ENCODE assay signal across 8 cellular contexts in genomic region chr4:7335363-7336066, GRCh38.
DNase-seq lines count a peak whose midpoint lies in the region; ATAC-seq and TF ChIP-seq lines count a peak whose summit lies in the region.

No MANE protein-coding gene starts in this region.

- no peaks in the 10 kb centered on the region for H3K4me1 Mint-ChIP-seq in activated CD4-positive, alpha-beta T cell treated with anti-CD3 and anti-CD28 coated beads for 36 hours
- H3K4me1 Mint-ChIP-seq in natural killer cell, result peaks cover 0 to 4% of the 10 kb centered on the region in 2 donors

- no peaks in the 10 kb centered on the region for H3K27me3 Mint-ChIP-seq in activated CD4-positive, alpha-beta T cell treated with anti-CD3 and anti-CD28 coated beads for 36 hours
- H3K27me3 Mint-ChIP-seq in natural killer cell (ENCODE audit: low read depth in 2 of 2), result peaks cover 12 to 19% of the 10 kb centered on the region in 2 donors

- peak; percentile 82 for DNase-seq in activated CD4-positive, alpha-beta T cell treated with anti-CD3 and anti-CD28 coated beads for 36 hours
- DNase-seq in activated CD4-positive, alpha-beta T cell treated with anti-CD3 and anti-CD28 coated beads for 1 hour, result no peak
- DNase-seq in NAMALWA (ENCODE audit: low spot score) (peak; percentile 75), epithelial cell of proximal tubule (ENCODE audit: low read depth) (no peak), natural killer cell (peak; percentile 66), transverse colon (peak; percentile 59)
- peak; percentile 79 for DNase-seq in activated CD8-positive, alpha-beta memory T cell treated with anti-CD3 and anti-CD28 coated beads for 24 hours

- no peak overlapping the region for H3K27ac Mint-ChIP-seq in activated CD4-positive, alpha-beta T cell treated with anti-CD3 and anti-CD28 coated beads for 36 hours
- H3K27ac Mint-ChIP-seq in natural killer cell, result no peak overlapping the region

- H3K4me3 Mint-ChIP-seq in activated CD4-positive, alpha-beta T cell treated with anti-CD3 and anti-CD28 coated beads for 36 hours, result no peak overlapping the region
- no peak overlapping the region for H3K4me3 Mint-ChIP-seq in natural killer cell

- H3K4me1 ChIP-seq in transverse colon, result peaks cover 0 to 6% (median 2%) of the 10 kb centered on the region in 4 donors

- TF ChIP-seq CTCF in epithelial cell of proximal tubule (conservative IDR thresholded peaks at IDR 0.05; ENCODE audit: low read depth, low read length) (peak; percentile 77), natural killer cell (IDR thresholded peaks at IDR 0.05) (peak; percentile 64), transverse colon (IDR thresholded peaks at IDR 0.05) (peak; percentile 55 to 64 (median 61))

- no peak overlapping the region for H3K4me3 ChIP-seq in epithelial cell of proximal tubule (ENCODE audit: low read depth, low read length)
- no peak overlapping the region for H3K4me3 ChIP-seq in transverse colon

- intact Hi-C loops in activated CD4-positive, alpha-beta T cell treated with anti-CD3 and anti-CD28 coated beads for 36 hours (cut with DNase I, micrococcal nuclease), result loop anchor here (1.0 to 5.0 kb wide), 2 partner anchors 143 kb away; partner anchors contain the start of gene SORCS2 (in 2 of the 2)
- intact Hi-C loops in natural killer cell (cut with micrococcal nuclease) (loop anchor here (2.0 kb wide), 1 partner anchor 143 kb away; the partner anchor contains the start of gene SORCS2), transverse colon (cut with DNase I; ENCODE audit: low total_unique reads) (no loop called here)

- WGBS in transverse colon (ENCODE audit: low coverage in 1 of 2), 2 donors, result 38% methylated on average over 23 of the region's 24 CpGs; no CpG with 5 or more reads in 1 of the 2 donors

- H3K27me3 ChIP-seq in transverse colon, result no peaks in the 10 kb centered on the region

- no peaks in the 10 kb centered on the region for H3K36me3 Mint-ChIP-seq in activated CD4-positive, alpha-beta T cell treated with anti-CD3 and anti-CD28 coated beads for 36 hours (ENCODE audit: low read depth)
- no peaks in the 10 kb centered on the region for H3K36me3 Mint-ChIP-seq in natural killer cell

- POLR2A ChIA-PET in activated CD4-positive, alpha-beta T cell treated with anti-CD3 and anti-CD28 coated beads for 36 hours (lab: Charles Lee), result interaction anchor here (0.6 kb wide), 1 partner anchor 26 kb away, joined by 3 read pairs; no protein-coding TSS in a partner anchor

- TF ChIP-seq POLR2A in transverse colon (IDR thresholded peaks at IDR 0.05), result no peak

- peak overlapping the region in 1 of 4 donors; percentile 5 for H3K27ac ChIP-seq in transverse colon

- H3K9me3 Mint-ChIP-seq in activated CD4-positive, alpha-beta T cell treated with anti-CD3 and anti-CD28 coated beads for 36 hours (ENCODE audit: low read depth), result no peaks in the 10 kb centered on the region
- H3K9me3 Mint-ChIP-seq in natural killer cell, result peaks cover 0 to 2% of the 10 kb centered on the region in 2 donors

- H3K36me3 ChIP-seq in transverse colon, result no peaks in the 10 kb centered on the region

- CTCF ChIA-PET in activated CD4-positive, alpha-beta T cell treated with anti-CD3 and anti-CD28 coated beads for 36 hours (lab: Charles Lee), result interaction anchor here (0.6 to 1.5 kb wide), 15 partner anchors 8 to 1718 kb away, joined by 3 to 13 read pairs (median 3); no protein-coding TSS in a partner anchor

- ATAC-seq in activated CD4-positive, alpha-beta T cell treated with anti-CD3 and anti-CD28 coated beads for 36 hours, result peak; percentile 91
- peak in 2 of 3 donors; percentile 95 to 98 for ATAC-seq in natural killer cell
- ATAC-seq in GM18858 (IDR thresholded peaks at IDR 0.05; ENCODE audit: unreplicated experiment), result no peak

- H3K9me3 ChIP-seq in transverse colon, result no peaks in the 10 kb centered on the region

- TF ChIP-seq EP300 in transverse colon (IDR thresholded peaks at IDR 0.05; ENCODE audit: low read depth), result no peak

- in situ Hi-C loops in transverse colon (cut with MboI; ENCODE audit: low pct_ligation_motif_present in 1 of 4, low pct_unique_long_range_greater_than_20kb in 1 of 4, low sequenced_read_pairs in 3 of 4), result no loop called here

Comparison
In these comparisons a context has a peak if more than half of its experiments do, and no peak if none do; other contexts are left out.
1. DNase-seq: peak in activated CD4-positive, alpha-beta T cell treated with anti-CD3 and anti-CD28 coated beads for 36 hours (single experiment), NAMALWA (single experiment), activated CD8-positive, alpha-beta memory T cell treated with anti-CD3 and anti-CD28 coated beads for 24 hours (single experiment), natural killer cell (single experiment) and transverse colon (single experiment); none in activated CD4-positive, alpha-beta T cell treated with anti-CD3 and anti-CD28 coated beads for 1 hour (single experiment) and epithelial cell of proximal tubule (single experiment).
2. Peak in every context shown above with its lines, with median percentiles within 50 percentile points of each other: CTCF ChIP-seq.